ENCODE assay signal across 15 cellular contexts in the genomic region with DNA sequence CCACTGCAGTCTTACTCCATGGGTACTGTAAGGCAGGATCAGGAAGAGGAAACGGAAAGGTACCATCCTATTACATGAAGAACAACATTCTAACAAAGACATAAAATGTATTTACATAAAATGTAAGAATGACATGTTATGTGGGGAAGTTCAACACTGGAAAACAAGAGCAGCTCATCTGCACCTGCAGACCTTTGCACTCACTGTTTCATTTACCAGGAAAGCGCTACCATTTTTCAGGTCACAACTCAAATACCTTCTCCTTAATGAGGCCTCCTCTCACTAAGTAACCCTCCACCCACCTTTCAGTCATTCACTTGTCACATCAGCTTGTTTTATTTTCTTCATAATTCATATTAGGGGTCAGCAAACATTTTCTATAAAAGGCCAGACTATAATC. TPM values are rescaled to one million over a fixed set of nuclear protein-coding genes. Genes with fewer than 3 reads are reported as not detected.
A peak's percentile ranks its signal among the peaks of the same experiment; 100 is the strongest.
DNase-seq lines count a peak whose midpoint lies in the region; ATAC-seq and TF ChIP-seq lines count a peak whose summit lies in the region.
"Had no signal": no experiment of that assay in that cellular context is flagged by ENCODE, and none has a peak within 500 bp of the region (broad histone marks: within the 10 kb centered on the region; RNA-seq: fewer than 3 reads in every experiment).

No MANE protein-coding gene starts in this region.

- TF ChIP-seq CTCF in mesothelial cell of epicardium (IDR thresholded peaks at IDR 0.05; ENCODE audit: unreplicated experiment) (no peak), type B pancreatic cell (conservative IDR thresholded peaks at IDR 0.05) (no peak)

- no peak for DNase-seq in activated naive CD8-positive, alpha-beta T cell treated with anti-CD3 and anti-CD28 coated beads, Interleukin-2, amount 10 ng/mL, durations not matched to agents 7 days and 5 days
- DNase-seq in activated naive CD8-positive, alpha-beta T cell treated with anti-CD3 and anti-CD28 coated beads for 36 hours: no peak
- no peak for DNase-seq in T-cell
- no peak for DNase-seq in mesothelial cell of epicardium (ENCODE audit: low spot score in 2 of 2, unreplicated experiment in 2 of 2)
- no peak for DNase-seq in type B pancreatic cell (ENCODE audit: extremely low spot score, unreplicated experiment)
- DNase-seq in NCI-H2171 (lab: John Stamatoyannopoulos, UW): no peak
- DNase-seq: amygdala; islet precursor cell; KG1; NCI-H2081 treated with DMSO at 0.1 percent for 48 hours; PC-3; stimulated activated CD4-positive, alpha-beta T cell treated with anti-CD3 and anti-CD28 coated beads, Interleukin-2, amount 100 ng/mL, for 24 hours; stimulated activated naive B cell treated with anti-CD40 and anti-IgM and Interleukin-4, amounts not matched to agents 10 μg/mL and 1 μg/mL and 100 μg/mL, for 72 hours had no signal

- POLR2A ChIA-PET in activated naive CD8-positive, alpha-beta T cell treated with anti-CD3 and anti-CD28 coated beads, Interleukin-2, amount 10 ng/mL, durations not matched to agents 7 days and 5 days (lab: Charles Lee): interaction anchor here (0.5 kb wide), 1 partner anchor 20 kb away, joined by 4 read pairs; no protein-coding TSS in a partner anchor
- POLR2A ChIA-PET in T-cell (lab: Charles Lee): no interaction called here

- H3K27me3 Mint-ChIP-seq in activated naive CD8-positive, alpha-beta T cell treated with anti-CD3 and anti-CD28 coated beads, Interleukin-2, amount 10 ng/mL, durations not matched to agents 7 days and 5 days: no peaks in the 10 kb centered on the region
- H3K27me3 Mint-ChIP-seq in activated naive CD8-positive, alpha-beta T cell treated with anti-CD3 and anti-CD28 coated beads for 36 hours: no peaks in the 10 kb centered on the region
- no peaks in the 10 kb centered on the region for H3K27me3 Mint-ChIP-seq in T-cell
- H3K27me3 Mint-ChIP-seq in mesothelial cell of epicardium (ENCODE audit: low read depth): no peaks in the 10 kb centered on the region
- H3K27me3 Mint-ChIP-seq in type B pancreatic cell: no peaks in the 10 kb centered on the region
- H3K27me3 Mint-ChIP-seq: stimulated activated naive B cell treated with anti-CD40 and anti-IgM and Interleukin-4, amounts not matched to agents 10 μg/mL and 1 μg/mL and 100 μg/mL, for 72 hours had no signal

- CTCF ChIA-PET in T-cell (lab: Charles Lee): no interaction called here

- ATAC-seq in activated naive CD8-positive, alpha-beta T cell treated with anti-CD3 and anti-CD28 coated beads, Interleukin-2, amount 10 ng/mL, durations not matched to agents 7 days and 5 days (ENCODE audit: low read depth): no peak
- ATAC-seq in T-cell (replicated peaks in 1 of 4) (no peak), GM21360 (IDR thresholded peaks at IDR 0.05; ENCODE audit: unreplicated experiment) (no peak), HG02763 (IDR thresholded peaks at IDR 0.05; ENCODE audit: unreplicated experiment) (no peak)
- ATAC-seq: PC-3; stimulated activated naive B cell treated with anti-CD40 and anti-IgM and Interleukin-4, amounts not matched to agents 10 μg/mL and 1 μg/mL and 100 μg/mL, for 72 hours had no signal

- peaks cover 23% of the 10 kb centered on the region for H3K4me1 Mint-ChIP-seq in activated naive CD8-positive, alpha-beta T cell treated with anti-CD3 and anti-CD28 coated beads, Interleukin-2, amount 10 ng/mL, durations not matched to agents 7 days and 5 days
- H3K4me1 Mint-ChIP-seq in activated naive CD8-positive, alpha-beta T cell treated with anti-CD3 and anti-CD28 coated beads for 36 hours: peaks cover 43% of the 10 kb centered on the region
- H3K4me1 Mint-ChIP-seq in T-cell (peaks cover 48 to 57% (median 54%) of the 10 kb centered on the region in 3 donors), mesothelial cell of epicardium (peaks cover 46% of the 10 kb centered on the region), type B pancreatic cell (ENCODE audit: unreplicated experiment) (peaks cover 47% of the 10 kb centered on the region)

- no peaks in the 10 kb centered on the region for H3K9me3 Mint-ChIP-seq in activated naive CD8-positive, alpha-beta T cell treated with anti-CD3 and anti-CD28 coated beads, Interleukin-2, amount 10 ng/mL, durations not matched to agents 7 days and 5 days
- H3K9me3 Mint-ChIP-seq in activated naive CD8-positive, alpha-beta T cell treated with anti-CD3 and anti-CD28 coated beads for 36 hours: no peaks in the 10 kb centered on the region
- H3K9me3 Mint-ChIP-seq in T-cell: no peaks in the 10 kb centered on the region
- H3K9me3 Mint-ChIP-seq in mesothelial cell of epicardium: no peaks in the 10 kb centered on the region
- H3K9me3 Mint-ChIP-seq in type B pancreatic cell: no peaks in the 10 kb centered on the region
- H3K9me3 Mint-ChIP-seq: stimulated activated naive B cell treated with anti-CD40 and anti-IgM and Interleukin-4, amounts not matched to agents 10 μg/mL and 1 μg/mL and 100 μg/mL, for 72 hours had no signal

- H3K27ac Mint-ChIP-seq in activated naive CD8-positive, alpha-beta T cell treated with anti-CD3 and anti-CD28 coated beads, Interleukin-2, amount 10 ng/mL, durations not matched to agents 7 days and 5 days: no peak overlapping the region
- H3K27ac Mint-ChIP-seq in activated naive CD8-positive, alpha-beta T cell treated with anti-CD3 and anti-CD28 coated beads for 36 hours: no peak overlapping the region
- H3K27ac Mint-ChIP-seq in T-cell (peak overlapping the region; percentile 9 to 71), mesothelial cell of epicardium (peak overlapping the region; percentile 79), type B pancreatic cell (peak overlapping the region; percentile 50)
- H3K27ac Mint-ChIP-seq: stimulated activated naive B cell treated with anti-CD40 and anti-IgM and Interleukin-4, amounts not matched to agents 10 μg/mL and 1 μg/mL and 100 μg/mL, for 72 hours had no signal

- peak overlapping the region; percentile 20 for H3K4me3 Mint-ChIP-seq in activated naive CD8-positive, alpha-beta T cell treated with anti-CD3 and anti-CD28 coated beads, Interleukin-2, amount 10 ng/mL, durations not matched to agents 7 days and 5 days
- no peak overlapping the region for H3K4me3 Mint-ChIP-seq in activated naive CD8-positive, alpha-beta T cell treated with anti-CD3 and anti-CD28 coated beads for 36 hours
- H3K4me3 Mint-ChIP-seq in T-cell (peak overlapping the region in 1 of 3 donors; percentile 37), mesothelial cell of epicardium (no peak overlapping the region), type B pancreatic cell (peak overlapping the region; percentile 97)

- H3K36me3 Mint-ChIP-seq in activated naive CD8-positive, alpha-beta T cell treated with anti-CD3 and anti-CD28 coated beads, Interleukin-2, amount 10 ng/mL, durations not matched to agents 7 days and 5 days: peaks cover 7% of the 10 kb centered on the region
- H3K36me3 Mint-ChIP-seq in activated naive CD8-positive, alpha-beta T cell treated with anti-CD3 and anti-CD28 coated beads for 36 hours: peaks cover 13% of the 10 kb centered on the region
- H3K36me3 Mint-ChIP-seq in T-cell (peaks cover 7% of the 10 kb centered on the region), mesothelial cell of epicardium (peaks cover 2% of the 10 kb centered on the region), type B pancreatic cell (peaks cover 4% of the 10 kb centered on the region)

RNA-seq across cellular contexts. Expression of a gene that starts 2.6 kb away (rescaled TPM):
- total RNA-seq in activated naive CD8-positive, alpha-beta T cell treated with anti-CD3 and anti-CD28 coated beads, Interleukin-2, amount 10 ng/mL, durations not matched to agents 7 days and 5 days: 10 to 100 TPM; 21.6 to 22.1 TPM
- 10 to 100 TPM; 15.2 TPM for total RNA-seq in activated naive CD8-positive, alpha-beta T cell treated with anti-CD3 and anti-CD28 coated beads for 36 hours
- 10 to 100 TPM; 31.8 to 37.1 (median 32.2) TPM for total RNA-seq in T-cell
- 51.8 to 57.4 TPM (median 52.4 TPM) in 3 replicates for total RNA-seq in mesothelial cell of epicardium
- total RNA-seq in type B pancreatic cell (ENCODE audit: low replicate concordance): 46.9 and 50.8 TPM in 2 replicates

Comparison
In these comparisons a context has a peak if more than half of its experiments do, and no peak if none do; other contexts are left out.
1. H3K4me3 Mint-ChIP-seq: peak in activated naive CD8-positive, alpha-beta T cell treated with anti-CD3 and anti-CD28 coated beads, Interleukin-2, amount 10 ng/mL, durations not matched to agents 7 days and 5 days (single experiment) and type B pancreatic cell (single experiment); none in activated naive CD8-positive, alpha-beta T cell treated with anti-CD3 and anti-CD28 coated beads for 36 hours (single experiment) and mesothelial cell of epicardium (single experiment).
2. H3K27ac Mint-ChIP-seq: peak in T-cell (2 of 2), mesothelial cell of epicardium (single experiment) and type B pancreatic cell (single experiment); none in activated naive CD8-positive, alpha-beta T cell treated with anti-CD3 and anti-CD28 coated beads, Interleukin-2, amount 10 ng/mL, durations not matched to agents 7 days and 5 days (single experiment) and activated naive CD8-positive, alpha-beta T cell treated with anti-CD3 and anti-CD28 coated beads for 36 hours (single experiment).